Comparison of ENCODE assay signal across 13 cellular contexts in genomic region chr3:55675478-55675877, GRCh38.
DNase-seq lines count a peak whose midpoint lies in the region; ATAC-seq, FAIRE-seq and TF ChIP-seq lines count a peak whose summit lies in the region.
"Had no signal": no experiment of that assay in that cellular context is flagged by ENCODE, and none has a peak within 500 bp of the region (broad histone marks: within the 10 kb centered on the region; RNA-seq: fewer than 3 reads in every experiment).

No MANE protein-coding gene starts in this region.

- no peaks in the 10 kb centered on the region for H3K36me3 Mint-ChIP-seq in T-cell

- no peaks in the 10 kb centered on the region for H3K27me3 Mint-ChIP-seq in T-cell
- H3K27me3 Mint-ChIP-seq: B cell had no signal

- FAIRE-seq in GM12891 (lab: Jason Lieb, UNC) = peak; percentile 97
- FAIRE-seq in GM19239 (lab: Jason Lieb, UNC) = peak; percentile 93
- FAIRE-seq: astrocyte, keratinocyte had no signal

- POLR2A ChIA-PET in T-cell (lab: Charles Lee) = no interaction called here

- CTCF ChIA-PET in T-cell (lab: Charles Lee) = no interaction called here

- ATAC-seq in HG02642 (IDR thresholded peaks at IDR 0.05; ENCODE audit: poor library complexity, unreplicated experiment) = peak; percentile 98
- peak; percentile 99 for ATAC-seq in HG03442 (IDR thresholded peaks at IDR 0.05; ENCODE audit: unreplicated experiment)
- ATAC-seq in T-cell (replicated peaks in 1 of 4) = no peak

- H3K9me3 Mint-ChIP-seq in T-cell = no peaks in the 10 kb centered on the region

- TF ChIP-seq POLR2A in GM12891 (IDR thresholded peaks at IDR 0.05; ENCODE audit: low read depth, low read length) = no peak

- DNase-seq in GM12891 (ENCODE audit: insufficient read length, low spot score) (peak; percentile 37), GM19239 (ENCODE audit: insufficient read length, low spot score) (peak; percentile 49), T-cell (no peak), NCI-H774 (lab: John Stamatoyannopoulos, UW) (no peak), NCI-H128 (lab: John Stamatoyannopoulos, UW; ENCODE audit: unreplicated experiment) (no peak), superior temporal gyrus (ENCODE audit: extremely low spot score) (no peak)
- DNase-seq: nephron progenitor cell, Right ventricle myocardium superior had no signal

- H3K27ac Mint-ChIP-seq in T-cell = no peak overlapping the region
- H3K27ac Mint-ChIP-seq: B cell, nephron progenitor cell had no signal

- no peak overlapping the region for H3K4me3 Mint-ChIP-seq in T-cell
- H3K4me3 Mint-ChIP-seq: B cell, nephron progenitor cell had no signal

- H3K4me1 Mint-ChIP-seq in T-cell = no peaks in the 10 kb centered on the region

TF ChIP-seq in GM12891, 5 proteins besides CTCF, POLR2A, EP300 and RAD21:
- TF ChIP-seq PAX5 (IDR thresholded peaks at IDR 0.05; ENCODE audit: insufficient read depth, low read length, severe bottlenecking) = no peak
- TF ChIP-seq POLR2AphosphoS5 (IDR thresholded peaks at IDR 0.05; ENCODE audit: low read depth, low read length) = no peak
- TF ChIP-seq SPI1 (IDR thresholded peaks at IDR 0.05; ENCODE audit: low read depth, low read length) = no peak
- TF ChIP-seq POU2F2 (IDR thresholded peaks at IDR 0.05; ENCODE audit: low read depth, low read length) = peak; percentile 98
- TF ChIP-seq TAF1 (IDR thresholded peaks at IDR 0.05; ENCODE audit: low read depth, low read length) = no peak

Comparison
In these comparisons a context has a peak if more than half of its experiments do, and no peak if none do; other contexts are left out.
1. DNase-seq: peak in GM12891 (single experiment) and GM19239 (single experiment); none in T-cell (0 of 34), NCI-H774 (single experiment), NCI-H128 (single experiment) and superior temporal gyrus (single experiment).
2. ATAC-seq: peak in HG02642 (single experiment) and HG03442 (single experiment); none in T-cell (0 of 4).